ENCODE assay signal across 12 cellular contexts in genomic region chr3:181316481-181316880, GRCh38.
DNase-seq lines count a peak whose midpoint lies in the region; FAIRE-seq and TF ChIP-seq lines count a peak whose summit lies in the region.
"Had no signal": no experiment of that assay in that cellular context is flagged by ENCODE, and none has a peak within 500 bp of the region (broad histone marks: within the 10 kb centered on the region; RNA-seq: fewer than 3 reads in every experiment).

No MANE protein-coding gene starts in this region.

- H3K4me3 ChIP-seq in bronchial epithelial cell (ENCODE audit: low read depth, low read length): no peak overlapping the region
- H3K4me3 ChIP-seq in CD8-positive, alpha-beta memory T cell (ENCODE audit: low read length): no peak overlapping the region
- no peak overlapping the region for H3K4me3 ChIP-seq in transverse colon
- H3K4me3 ChIP-seq: lung, thyroid gland had no signal

- intact Hi-C loops in transverse colon (cut with DNase I; ENCODE audit: low total_unique reads): no loop called here

- DNase-seq in HT1080 (ENCODE audit: low read depth) (peak; percentile 25), bronchial epithelial cell (ENCODE audit: low read depth) (peak; percentile 52), neural crest cell (ENCODE audit: low read depth, low spot score) (peak; percentile 15), transverse colon (no peak), NCI-H748 treated with DMSO at 0.1 percent for 48 hours (lab: John Stamatoyannopoulos, UW) (no peak)
- no peak for DNase-seq in CD8-positive, alpha-beta memory T cell
- DNase-seq: aorta, COR-L47, NCI-H1105, thyroid gland had no signal

- H3K4me1 ChIP-seq in CD8-positive, alpha-beta memory T cell (ENCODE audit: insufficient read depth, low read length): no peaks in the 10 kb centered on the region
- no peaks in the 10 kb centered on the region for H3K4me1 ChIP-seq in transverse colon
- H3K4me1 ChIP-seq: thyroid gland had no signal

- CTCF ChIA-PET in CD8-positive, alpha-beta memory T cell (lab: Charles Lee): no interaction called here

- FAIRE-seq in bronchial epithelial cell (lab: Jason Lieb, UNC): no peak

- H3K27me3 Mint-ChIP-seq in neural crest cell (ENCODE audit: low read depth): no peaks in the 10 kb centered on the region
- H3K27me3 Mint-ChIP-seq in CD8-positive, alpha-beta memory T cell: peaks cover 0 to 4% of the 10 kb centered on the region in 2 donors

- WGBS in transverse colon (ENCODE audit: low coverage in 1 of 2), 2 donors: 0 to 9% methylated on average over 1 of the region's 1 CpG

- peaks cover 24% of the 10 kb centered on the region for H3K4me1 Mint-ChIP-seq in neural crest cell
- H3K4me1 Mint-ChIP-seq in CD8-positive, alpha-beta memory T cell: no peaks in the 10 kb centered on the region

- no peaks in the 10 kb centered on the region for H3K9me3 ChIP-seq in CD8-positive, alpha-beta memory T cell (ENCODE audit: low read length)
- H3K9me3 ChIP-seq in transverse colon: no peaks in the 10 kb centered on the region
- H3K9me3 ChIP-seq: thyroid gland had no signal

- no peak overlapping the region for H3K27ac Mint-ChIP-seq in neural crest cell (ENCODE audit: unreplicated experiment)
- no peak overlapping the region for H3K27ac Mint-ChIP-seq in CD8-positive, alpha-beta memory T cell

- no peak overlapping the region for H3K27ac ChIP-seq in CD8-positive, alpha-beta memory T cell (ENCODE audit: low read depth, low read length)
- H3K27ac ChIP-seq in transverse colon: no peak overlapping the region
- H3K27ac ChIP-seq: thyroid gland had no signal

- H3K27me3 ChIP-seq in bronchial epithelial cell (ENCODE audit: control insufficient read depth, insufficient read depth, low read length): no peaks in the 10 kb centered on the region
- no peaks in the 10 kb centered on the region for H3K27me3 ChIP-seq in CD8-positive, alpha-beta memory T cell (ENCODE audit: insufficient read depth, low read length, poor library complexity, severe bottlenecking)
- no peaks in the 10 kb centered on the region for H3K27me3 ChIP-seq in transverse colon
- H3K27me3 ChIP-seq: thyroid gland had no signal

- no peak for TF ChIP-seq POLR2A in transverse colon (IDR thresholded peaks at IDR 0.05)

- in situ Hi-C loops in transverse colon (cut with MboI; ENCODE audit: low pct_ligation_motif_present in 1 of 4, low pct_unique_long_range_greater_than_20kb in 1 of 4, low sequenced_read_pairs in 3 of 4): no loop called here

- peaks cover 6% of the 10 kb centered on the region for H3K9me3 Mint-ChIP-seq in neural crest cell
- peaks cover 0 to 31% (median 12%) of the 10 kb centered on the region in 5 donors for H3K9me3 Mint-ChIP-seq in CD8-positive, alpha-beta memory T cell

- no peaks in the 10 kb centered on the region for H3K36me3 ChIP-seq in bronchial epithelial cell (ENCODE audit: control insufficient read depth, insufficient read depth, low read length)
- H3K36me3 ChIP-seq in CD8-positive, alpha-beta memory T cell (ENCODE audit: insufficient read depth, low read length): no peaks in the 10 kb centered on the region
- H3K36me3 ChIP-seq in transverse colon: no peaks in the 10 kb centered on the region
- H3K36me3 ChIP-seq: thyroid gland had no signal

- no peak for TF ChIP-seq CTCF in bronchial epithelial cell (IDR thresholded peaks at IDR 0.05; ENCODE audit: insufficient read depth, low read length, severe bottlenecking)
- no peak for TF ChIP-seq CTCF in neural crest cell (conservative IDR thresholded peaks at IDR 0.05)
- TF ChIP-seq CTCF in transverse colon (IDR thresholded peaks at IDR 0.05): no peak

- no peak for TF ChIP-seq EP300 in transverse colon (IDR thresholded peaks at IDR 0.05; ENCODE audit: low read depth)

- POLR2A ChIA-PET in CD8-positive, alpha-beta memory T cell (lab: Charles Lee): no interaction called here

- H3K36me3 Mint-ChIP-seq in neural crest cell (ENCODE audit: low read depth): peaks cover 5% of the 10 kb centered on the region
- H3K36me3 Mint-ChIP-seq in CD8-positive, alpha-beta memory T cell: no peaks in the 10 kb centered on the region

- no peak overlapping the region for H3K4me3 Mint-ChIP-seq in neural crest cell
- no peak overlapping the region for H3K4me3 Mint-ChIP-seq in CD8-positive, alpha-beta memory T cell

TF ChIP-seq in PFSK-1, 5 proteins besides CTCF, POLR2A, EP300 and RAD21:
- TF ChIP-seq POLR2AphosphoS5 (IDR thresholded peaks at IDR 0.05; ENCODE audit: low read depth, low read length): no peak
- TF ChIP-seq FOXP2 (optimal IDR thresholded peaks at IDR 0.05; ENCODE audit: borderline replicate concordance, extremely low read depth, extremely low read length, insufficient read depth): no peak
- TF ChIP-seq TAF1 (IDR thresholded peaks at IDR 0.05; ENCODE audit: borderline replicate concordance, insufficient read depth, low read length): no peak
- peak; percentile 86 to 92 for TF ChIP-seq REST (IDR thresholded peaks at IDR 0.05; ENCODE audit: insufficient read depth in 1 of 2, low read depth in 2 of 2, low read length in 2 of 2)

Comparison
In these comparisons a context has a peak if more than half of its experiments do, and no peak if none do; other contexts are left out.
1. DNase-seq: peak in HT1080 (single experiment), bronchial epithelial cell (single experiment) and neural crest cell (single experiment); none in CD8-positive, alpha-beta memory T cell (0 of 5), transverse colon (single experiment) and NCI-H748 treated with DMSO at 0.1 percent for 48 hours (single experiment).